In the genomic region with DNA sequence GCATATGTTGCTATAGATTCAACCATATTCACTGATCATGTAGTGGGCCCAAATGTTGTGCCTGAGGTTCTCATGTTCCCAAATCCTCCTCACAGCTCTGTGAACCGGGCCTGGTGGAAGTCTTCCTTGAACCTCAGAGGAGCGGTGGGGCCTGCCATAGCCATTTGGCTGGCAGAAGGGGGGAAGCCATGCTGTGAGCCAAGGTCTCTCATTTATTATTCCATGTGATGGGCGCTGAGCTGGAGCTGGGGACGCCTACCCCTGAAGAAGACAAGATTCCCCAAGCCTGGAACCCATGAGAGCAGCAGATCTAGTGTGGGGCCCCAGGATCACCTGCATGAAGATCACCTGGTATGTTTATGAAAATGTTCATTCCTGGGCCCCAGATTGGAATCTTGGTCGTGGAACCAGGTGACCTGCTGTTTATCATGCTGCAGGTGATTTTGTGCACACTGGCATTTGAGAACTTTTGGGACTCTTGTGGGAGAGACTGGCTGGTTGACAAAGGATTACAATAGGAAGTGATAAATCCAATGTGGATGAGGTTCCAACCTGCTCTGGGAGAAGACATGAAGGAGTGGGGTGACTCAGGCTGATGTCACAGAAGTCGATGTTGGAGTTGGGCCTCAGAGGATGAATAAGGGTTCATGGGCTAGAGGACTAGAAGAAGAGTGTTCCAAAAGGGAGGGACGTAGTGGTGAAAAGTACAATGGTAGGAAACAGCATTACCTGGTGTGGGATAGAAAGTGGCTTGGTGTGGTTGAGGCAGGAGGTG, we compare ENCODE assay signal across 10 cellular contexts.
DNase-seq lines count a peak whose midpoint lies in the region; ATAC-seq and TF ChIP-seq lines count a peak whose summit lies in the region.
"Had no signal": no experiment of that assay in that cellular context is flagged by ENCODE, and none has a peak within 500 bp of the region (broad histone marks: within the 10 kb centered on the region; RNA-seq: fewer than 3 reads in every experiment).

No MANE protein-coding gene starts in this region.

- POLR2A ChIA-PET in SK-N-SH (lab: Yijun Ruan, JAX) = no interaction called here
- POLR2A ChIA-PET in RWPE1 (lab: Yijun Ruan, JAX; ENCODE audit: low non-redundant PET) = no interaction called here

- WGBS in SK-N-SH (ENCODE audit: low lambda C conversion rate) = 66% methylated on average over 7 of the region's 7 CpGs

- H3K27ac ChIP-seq in SK-N-SH (ENCODE audit: low read depth in 2 of 2, low read length in 1 of 2) = no peak overlapping the region
- peak overlapping the region; percentile 57 for H3K27ac ChIP-seq in RWPE1
- no peak overlapping the region for H3K27ac ChIP-seq in upper lobe of right lung
- H3K27ac ChIP-seq: stomach had no signal

- no peak overlapping the region for H3K4me3 ChIP-seq in SK-N-SH (ENCODE audit: low read depth in 2 of 2, low read length in 1 of 2)
- H3K4me3 ChIP-seq in upper lobe of right lung = no peak overlapping the region
- H3K4me3 ChIP-seq: stomach had no signal

- H3K9me2 ChIP-seq in SK-N-SH = no peaks in the 10 kb centered on the region

- ATAC-seq in SK-N-SH treated with all-trans-retinoic acid at 6 μM for 48 hours (no peak; the same call in 2 of the 3 replicates), esophagus mucosa (peak; percentile 72), upper lobe of right lung (no peak), HG03196 (IDR thresholded peaks at IDR 0.05; ENCODE audit: unreplicated experiment) (no peak), GM21390 (IDR thresholded peaks at IDR 0.05; ENCODE audit: unreplicated experiment) (no peak)

- H4K20me1 ChIP-seq in SK-N-SH (ENCODE audit: insufficient read depth) = no peaks in the 10 kb centered on the region

- H3K36me3 ChIP-seq in SK-N-SH (replicated peaks in 1 of 2; ENCODE audit: control insufficient read depth in 1 of 2, insufficient read depth in 2 of 2, low read length in 1 of 2) (no peaks in the 10 kb centered on the region), upper lobe of right lung (no peaks in the 10 kb centered on the region)
- H3K36me3 ChIP-seq: stomach had no signal

- no peaks in the 10 kb centered on the region for H3F3A ChIP-seq in SK-N-SH (replicated peaks; ENCODE audit: insufficient read depth)

- H3K27me3 ChIP-seq in SK-N-SH (ENCODE audit: insufficient read depth) (no peaks in the 10 kb centered on the region; the same call in 1 of the 2 replicates), upper lobe of right lung (no peaks in the 10 kb centered on the region)
- H3K27me3 ChIP-seq: stomach had no signal

- no peak overlapping the region for H3K9ac ChIP-seq in SK-N-SH

- CTCF ChIA-PET in SK-N-SH (lab: Yijun Ruan, JAX) (no interaction called here), RWPE1 (lab: Yijun Ruan, JAX) (interaction anchor here (0.6 kb wide), 1 partner anchor 43 kb away, joined by 3 read pairs; no protein-coding TSS in a partner anchor)

- intact Hi-C loops in upper lobe of right lung (cut with DNase I) = no loop called here

- no peaks in the 10 kb centered on the region for H3K4me1 ChIP-seq in SK-N-SH (ENCODE audit: control insufficient read depth in 1 of 2, insufficient read depth in 2 of 2, low read depth in 1 of 2, low read length in 1 of 2)
- H3K4me1 ChIP-seq in upper lobe of right lung = no peaks in the 10 kb centered on the region
- H3K4me1 ChIP-seq: stomach had no signal

- no peak for DNase-seq in SK-N-SH
- peak; percentile 83 for DNase-seq in RWPE1 (ENCODE audit: low spot score)
- DNase-seq in upper lobe of right lung = peak; percentile 16
- DNase-seq in H4 (ENCODE audit: low spot score) = no peak
- DNase-seq: 8988T, stomach had no signal

- TF ChIP-seq RAD21 in SK-N-SH (IDR thresholded peaks at IDR 0.05; ENCODE audit: low read length) = no peak

- no peak overlapping the region for H2AFZ ChIP-seq in SK-N-SH (ENCODE audit: low read depth)

- no peak overlapping the region for H3K4me2 ChIP-seq in SK-N-SH

- no peaks in the 10 kb centered on the region for H3K79me2 ChIP-seq in SK-N-SH (ENCODE audit: insufficient read depth)

- TF ChIP-seq EP300 in SK-N-SH (IDR thresholded peaks at IDR 0.05; ENCODE audit: borderline replicate concordance in 1 of 2, low read depth in 1 of 2, low read length in 1 of 2) = no peak

- no peaks in the 10 kb centered on the region for H3K9me3 ChIP-seq in SK-N-SH
- H3K9me3 ChIP-seq in upper lobe of right lung = no peaks in the 10 kb centered on the region

- TF ChIP-seq CTCF in SK-N-SH (IDR thresholded peaks at IDR 0.05) (no peak), RWPE1 (conservative IDR thresholded peaks at IDR 0.05; ENCODE audit: low read depth) (no peak), upper lobe of right lung (IDR thresholded peaks at IDR 0.05) (no peak)

TF ChIP-seq in SK-N-SH, 30 proteins besides CTCF, POLR2A, EP300 and RAD21:
- TF ChIP-seq FOSL2 (IDR thresholded peaks at IDR 0.05; ENCODE audit: borderline replicate concordance, low read depth) = peak; percentile 61; the same call in 1 of the 2 replicates
- TF ChIP-seq SIN3A (IDR thresholded peaks at IDR 0.05; ENCODE audit: borderline replicate concordance, low read depth, low read length) = no peak
- TF ChIP-seq, protein P1, sequence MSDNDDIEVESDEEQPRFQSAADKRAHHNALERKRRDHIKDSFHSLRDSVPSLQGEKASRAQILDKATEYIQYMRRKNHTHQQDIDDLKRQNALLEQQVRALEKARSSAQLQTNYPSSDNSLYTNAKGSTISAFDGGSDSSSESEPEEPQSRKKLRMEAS (IDR thresholded peaks at IDR 0.05; ENCODE audit: low read depth) = no peak
- TF ChIP-seq GABPA (IDR thresholded peaks at IDR 0.05; ENCODE audit: low read depth) = no peak

TF ChIP-seq in SK-N-SH treated with all-trans-retinoic acid at 6 μM for 48 hours, 23 proteins besides CTCF, POLR2A, EP300 and RAD21 (continues in another document):
- TF ChIP-seq ZFP3 (CRISPR knock-in tag; IDR thresholded peaks at IDR 0.05) (no peak), ZFP30 (CRISPR knock-in tag; IDR thresholded peaks at IDR 0.05) (no peak), ARNTL (CRISPR knock-in tag; IDR thresholded peaks at IDR 0.05; ENCODE audit: borderline replicate concordance, low read depth) (no peak), ZNF70 (CRISPR knock-in tag; IDR thresholded peaks at IDR 0.05) (no peak), ZNF8 (CRISPR knock-in tag; IDR thresholded peaks at IDR 0.05) (no peak), ESRRG (CRISPR knock-in tag; IDR thresholded peaks at IDR 0.05) (no peak), ZNF565 (CRISPR knock-in tag; conservative IDR thresholded peaks at IDR 0.05; ENCODE audit: low read depth) (no peak), RARB (CRISPR knock-in tag; IDR thresholded peaks at IDR 0.05) (no peak), ISL1 (CRISPR knock-in tag; IDR thresholded peaks at IDR 0.05) (no peak), ZC3H10 (CRISPR knock-in tag; IDR thresholded peaks at IDR 0.05) (no peak)
- TF ChIP-seq, protein P2, sequence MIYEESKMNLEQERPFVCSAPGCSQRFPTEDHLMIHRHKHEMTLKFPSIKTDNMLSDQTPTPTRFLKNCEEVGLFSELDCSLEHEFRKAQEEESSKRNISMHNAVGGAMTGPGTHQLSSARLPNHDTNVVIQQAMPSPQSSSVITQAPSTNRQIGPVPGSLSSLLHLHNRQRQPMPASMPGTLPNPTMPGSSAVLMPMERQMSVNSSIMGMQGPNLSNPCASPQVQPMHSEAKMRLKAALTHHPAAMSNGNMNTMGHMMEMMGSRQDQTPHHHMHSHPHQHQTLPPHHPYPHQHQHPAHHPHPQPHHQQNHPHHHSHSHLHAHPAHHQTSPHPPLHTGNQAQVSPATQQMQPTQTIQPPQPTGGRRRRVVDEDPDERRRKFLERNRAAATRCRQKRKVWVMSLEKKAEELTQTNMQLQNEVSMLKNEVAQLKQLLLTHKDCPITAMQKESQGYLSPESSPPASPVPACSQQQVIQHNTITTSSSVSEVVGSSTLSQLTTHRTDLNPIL (CRISPR knock-in tag; IDR thresholded peaks at IDR 0.05; ENCODE audit: low read depth) = no peak
- TF ChIP-seq, protein P3, sequence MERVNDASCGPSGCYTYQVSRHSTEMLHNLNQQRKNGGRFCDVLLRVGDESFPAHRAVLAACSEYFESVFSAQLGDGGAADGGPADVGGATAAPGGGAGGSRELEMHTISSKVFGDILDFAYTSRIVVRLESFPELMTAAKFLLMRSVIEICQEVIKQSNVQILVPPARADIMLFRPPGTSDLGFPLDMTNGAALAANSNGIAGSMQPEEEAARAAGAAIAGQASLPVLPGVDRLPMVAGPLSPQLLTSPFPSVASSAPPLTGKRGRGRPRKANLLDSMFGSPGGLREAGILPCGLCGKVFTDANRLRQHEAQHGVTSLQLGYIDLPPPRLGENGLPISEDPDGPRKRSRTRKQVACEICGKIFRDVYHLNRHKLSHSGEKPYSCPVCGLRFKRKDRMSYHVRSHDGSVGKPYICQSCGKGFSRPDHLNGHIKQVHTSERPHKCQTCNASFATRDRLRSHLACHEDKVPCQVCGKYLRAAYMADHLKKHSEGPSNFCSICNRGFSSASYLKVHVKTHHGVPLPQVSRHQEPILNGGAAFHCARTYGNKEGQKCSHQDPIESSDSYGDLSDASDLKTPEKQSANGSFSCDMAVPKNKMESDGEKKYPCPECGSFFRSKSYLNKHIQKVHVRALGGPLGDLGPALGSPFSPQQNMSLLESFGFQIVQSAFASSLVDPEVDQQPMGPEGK (CRISPR knock-in tag; IDR thresholded peaks at IDR 0.05; ENCODE audit: borderline replicate concordance) = no peak
- TF ChIP-seq, protein P4, sequence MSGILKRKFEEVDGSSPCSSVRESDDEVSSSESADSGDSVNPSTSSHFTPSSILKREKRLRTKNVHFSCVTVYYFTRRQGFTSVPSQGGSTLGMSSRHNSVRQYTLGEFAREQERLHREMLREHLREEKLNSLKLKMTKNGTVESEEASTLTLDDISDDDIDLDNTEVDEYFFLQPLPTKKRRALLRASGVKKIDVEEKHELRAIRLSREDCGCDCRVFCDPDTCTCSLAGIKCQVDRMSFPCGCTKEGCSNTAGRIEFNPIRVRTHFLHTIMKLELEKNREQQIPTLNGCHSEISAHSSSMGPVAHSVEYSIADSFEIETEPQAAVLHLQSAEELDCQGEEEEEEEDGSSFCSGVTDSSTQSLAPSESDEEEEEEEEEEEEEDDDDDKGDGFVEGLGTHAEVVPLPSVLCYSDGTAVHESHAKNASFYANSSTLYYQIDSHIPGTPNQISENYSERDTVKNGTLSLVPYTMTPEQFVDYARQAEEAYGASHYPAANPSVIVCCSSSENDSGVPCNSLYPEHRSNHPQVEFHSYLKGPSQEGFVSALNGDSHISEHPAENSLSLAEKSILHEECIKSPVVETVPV (CRISPR knock-in tag; IDR thresholded peaks at IDR 0.05) = no peak

Comparison
In these comparisons a context has a peak if more than half of its experiments do, and no peak if none do; other contexts are left out.
1. DNase-seq: peak in RWPE1 (single experiment) and upper lobe of right lung (single experiment); none in SK-N-SH (single experiment) and H4 (single experiment).